ENCODE assay signal across 10 cellular contexts in genomic region chr6:33623895-33624381, GRCh38. TPM values are rescaled to one million over a fixed set of nuclear protein-coding genes. Genes with fewer than 3 reads are reported as not detected.
DNase-seq lines count a peak whose midpoint lies in the region; ATAC-seq, FAIRE-seq and TF ChIP-seq lines count a peak whose summit lies in the region.
"Had no signal": no experiment of that assay in that cellular context is flagged by ENCODE, and none has a peak within 500 bp of the region (broad histone marks: within the 10 kb centered on the region; RNA-seq: fewer than 3 reads in every experiment).

No MANE protein-coding gene starts in this region.

- H3K9ac ChIP-seq in keratinocyte (ENCODE audit: control insufficient read depth, extremely low read depth, insufficient read depth, low read length): no peak overlapping the region

- no peaks in the 10 kb centered on the region for H3K9me1 ChIP-seq in keratinocyte (ENCODE audit: control insufficient read depth, extremely low read depth, insufficient read depth, low read length)

- peak overlapping the region; percentile 92 for H3K4me3 Mint-ChIP-seq in activated naive CD4-positive, alpha-beta T cell treated with anti-CD3 and anti-CD28 coated beads, Interleukin-2, amount 50 U/mL, for 24 hours
- H3K4me3 Mint-ChIP-seq: dendritic cell treated with granulocyte-macrophage colony-stimulating factor and Interleukin-4, amounts not matched to agents 40 ng/mL and 50 ng/mL, for 4 days had no signal

- H3K36me3 ChIP-seq in keratinocyte (ENCODE audit: control insufficient read depth in 2 of 2, extremely low read depth in 1 of 2, insufficient read depth in 2 of 2, low read length in 2 of 2) (peaks cover 18 to 25% of the 10 kb centered on the region in 2 experiments), upper lobe of left lung (peaks cover 0 to 29% (median 0%) of the 10 kb centered on the region in 4 donors), sigmoid colon (no peaks in the 10 kb centered on the region)

- TF ChIP-seq CTCF in VCaP (conservative IDR thresholded peaks at IDR 0.05) (no peak), keratinocyte (optimal IDR thresholded peaks at IDR 0.05 in 1 of 3, IDR thresholded peaks at IDR 0.05 in 1 of 3, conservative IDR thresholded peaks at IDR 0.05 in 1 of 3; ENCODE audit: extremely low read depth in 1 of 3, insufficient read depth in 2 of 3, low read length in 3 of 3) (no peak), upper lobe of left lung (IDR thresholded peaks at IDR 0.05) (no peak), sigmoid colon (IDR thresholded peaks at IDR 0.05) (no peak)

- WGBS in upper lobe of left lung, 2 donors: 68 to 76% methylated on average over 6 of the region's 6 CpGs
- 18 to 62% methylated on average over 6 of the region's 6 CpGs for WGBS in sigmoid colon, 2 donors

- H3K4me2 ChIP-seq in keratinocyte (ENCODE audit: control insufficient read depth, extremely low read depth, insufficient read depth, low read depth, low read length): peak overlapping the region; percentile 98

- H3K4me1 Mint-ChIP-seq in activated naive CD4-positive, alpha-beta T cell treated with anti-CD3 and anti-CD28 coated beads, Interleukin-2, amount 50 U/mL, for 24 hours: peaks cover 58% of the 10 kb centered on the region

- peaks cover 54% of the 10 kb centered on the region for H3K4me1 ChIP-seq in keratinocyte (ENCODE audit: control insufficient read depth, extremely low read depth, insufficient read depth, low read length)
- peaks cover 40 to 87% (median 59%) of the 10 kb centered on the region in 4 donors for H3K4me1 ChIP-seq in upper lobe of left lung
- peaks cover 0 to 40% (median 28%) of the 10 kb centered on the region in 4 donors for H3K4me1 ChIP-seq in sigmoid colon

- DNase-seq in activated naive CD4-positive, alpha-beta T cell treated with anti-CD3 and anti-CD28 coated beads, Interleukin-2, amount 50 U/mL, for 16 hours: no peak
- DNase-seq in keratinocyte (ENCODE audit: low read depth, low spot score) (no peak), upper lobe of left lung (no peak), NOMO-1 treated with dmso at 0.1 percent for 144 hours (lab: John Stamatoyannopoulos, UW; ENCODE audit: unreplicated experiment) (no peak), sigmoid colon (no peak), urothelium cell line (ENCODE audit: low spot score) (no peak)
- DNase-seq: KBM-7 had no signal

- H3K79me2 ChIP-seq in keratinocyte (ENCODE audit: control insufficient read depth, insufficient read depth, low read length): peaks cover 75% of the 10 kb centered on the region

- peaks cover 8% of the 10 kb centered on the region for H4K20me1 ChIP-seq in keratinocyte (ENCODE audit: control insufficient read depth, extremely low read depth, insufficient read depth, low read length)

- H3K27ac ChIP-seq in VCaP (peak overlapping the region; percentile 95; the same call in 1 of the 2 replicates), keratinocyte (ENCODE audit: control insufficient read depth, insufficient read depth, low read length) (peak overlapping the region; percentile 81), upper lobe of left lung (peak overlapping the region; percentile 22 to 90 (median 60)), sigmoid colon (peak overlapping the region in 2 of 4 donors; percentile 12 to 31)

- H3K27me3 ChIP-seq in keratinocyte (ENCODE audit: control insufficient read depth, extremely low read depth, insufficient read depth, low read length): no peaks in the 10 kb centered on the region
- peaks cover 0 to 8% (median 0%) of the 10 kb centered on the region in 4 donors for H3K27me3 ChIP-seq in upper lobe of left lung
- peaks cover 18 to 52% (median 20%) of the 10 kb centered on the region in 3 donors for H3K27me3 ChIP-seq in sigmoid colon

- peaks cover 3% of the 10 kb centered on the region for H3K36me3 Mint-ChIP-seq in activated naive CD4-positive, alpha-beta T cell treated with anti-CD3 and anti-CD28 coated beads, Interleukin-2, amount 50 U/mL, for 24 hours

- FAIRE-seq in keratinocyte (lab: Jason Lieb, UNC): no peak
- FAIRE-seq in urothelium cell line (lab: Jason Lieb, UNC): no peak

- TF ChIP-seq POLR2A in upper lobe of left lung (IDR thresholded peaks at IDR 0.05): no peak
- peak in 1 of 2 donors; percentile 18 for TF ChIP-seq POLR2A in sigmoid colon (IDR thresholded peaks at IDR 0.05)

- no peak for TF ChIP-seq EP300 in upper lobe of left lung (IDR thresholded peaks at IDR 0.05)
- TF ChIP-seq EP300 in sigmoid colon (IDR thresholded peaks at IDR 0.05): no peak

- no peak overlapping the region for H2AFZ ChIP-seq in keratinocyte (ENCODE audit: control insufficient read depth, low read length)

- no peak overlapping the region for H3K4me3 ChIP-seq in keratinocyte (ENCODE audit: control insufficient read depth in 2 of 3, extremely low read depth in 1 of 3, insufficient read depth in 2 of 3, low read depth in 1 of 3, low read length in 3 of 3)
- peak overlapping the region in 2 of 4 donors; percentile 2 to 10 for H3K4me3 ChIP-seq in upper lobe of left lung
- H3K4me3 ChIP-seq in sigmoid colon: no peak overlapping the region

- no peaks in the 10 kb centered on the region for H3K27me3 Mint-ChIP-seq in activated naive CD4-positive, alpha-beta T cell treated with anti-CD3 and anti-CD28 coated beads, Interleukin-2, amount 50 U/mL, for 24 hours

- dilution Hi-C loops in keratinocyte (cut with MboI; ENCODE audit: extremely low pct_ligation_motif_present, low sequenced_read_pairs): no loop called here

- intact Hi-C loops in sigmoid colon (cut with DNase I): no loop called here

- no peaks in the 10 kb centered on the region for H3K9me3 Mint-ChIP-seq in activated naive CD4-positive, alpha-beta T cell treated with anti-CD3 and anti-CD28 coated beads, Interleukin-2, amount 50 U/mL, for 24 hours
- H3K9me3 Mint-ChIP-seq: dendritic cell treated with granulocyte-macrophage colony-stimulating factor and Interleukin-4, amounts not matched to agents 40 ng/mL and 50 ng/mL, for 4 days had no signal

- H3K9me3 ChIP-seq in keratinocyte (ENCODE audit: control insufficient read depth, low read depth, low read length) (no peaks in the 10 kb centered on the region), upper lobe of left lung (no peaks in the 10 kb centered on the region), sigmoid colon (no peaks in the 10 kb centered on the region)

- H3K27ac Mint-ChIP-seq in activated naive CD4-positive, alpha-beta T cell treated with anti-CD3 and anti-CD28 coated beads, Interleukin-2, amount 50 U/mL, for 24 hours: no peak overlapping the region
- H3K27ac Mint-ChIP-seq: dendritic cell treated with granulocyte-macrophage colony-stimulating factor and Interleukin-4, amounts not matched to agents 40 ng/mL and 50 ng/mL, for 4 days had no signal

- ATAC-seq in upper lobe of left lung (ENCODE audit: low FRiP score in 2 of 2): no peak

RNA-seq across cellular contexts. Expression of gene ITPR3, which starts 2.8 kb away (rescaled TPM):
- polyA plus RNA-seq in keratinocyte (43.3 to 78.0 TPM (median 45.0 TPM) in 3 replicates), sigmoid colon (10 to 100 TPM; 10.2 to 75.3 (median 20.6) TPM)
- 43.1 TPM for polyA plus RNA-seq in keratinocyte (2011; ENCODE audit: low read depth)
- 39.3 and 57.7 TPM in 2 replicates for polyA plus RNA-seq in keratinocyte (2011; cell fraction: cytosol; rRNA removed)
- polyA plus RNA-seq in keratinocyte (2011; cell fraction: nucleus; rRNA removed): 283 and 333 TPM in 2 replicates
- 49.7 and 77.8 TPM in 2 replicates for polyA plus RNA-seq in keratinocyte (2012; ENCODE audit: low replicate concordance)
- 101 to 338 TPM (median 132 TPM) in 3 replicates for polyA minus RNA-seq in keratinocyte
- 94.4 TPM for polyA minus RNA-seq in keratinocyte (2011; cell fraction: cytosol; rRNA and poly(A)+ RNA removed)
- polyA minus RNA-seq in keratinocyte (2011; cell fraction: nucleus; rRNA and poly(A)+ RNA removed): 224 and 276 TPM in 2 replicates
- total RNA-seq in upper lobe of left lung (100 to 1,000 TPM in 5 of 6 donors, 10 to 100 TPM in 1; 95.6 to 179 (median 137) TPM), sigmoid colon (10 to 100 TPM in 1 of 4 donors, 1 to 10 TPM in 3; 7.7 to 16.9 (median 9.0) TPM)

RNA-seq across cellular contexts. Expression of gene BAK1, which starts 43.9 kb away (rescaled TPM):
- polyA plus RNA-seq in keratinocyte (61.1 to 93.0 TPM (median 71.1 TPM) in 3 replicates), sigmoid colon (100 to 1,000 TPM in 1 of 3 donors, 10 to 100 TPM in 2; 76.3 to 160 (median 96.9) TPM)
- polyA plus RNA-seq in keratinocyte (2011; ENCODE audit: low read depth): 5.8 TPM
- polyA plus RNA-seq in keratinocyte (2011; cell fraction: cytosol; rRNA removed): 62.2 and 89.3 TPM in 2 replicates
- polyA plus RNA-seq in keratinocyte (2011; cell fraction: nucleus; rRNA removed): 43.7 and 54.2 TPM in 2 replicates
- 37.3 and 78.3 TPM in 2 replicates for polyA plus RNA-seq in keratinocyte (2012; ENCODE audit: low replicate concordance)
- 77.2 to 120 TPM (median 120 TPM) in 3 replicates for polyA minus RNA-seq in keratinocyte
- polyA minus RNA-seq in keratinocyte (2011; cell fraction: cytosol; rRNA and poly(A)+ RNA removed): 138 TPM
- polyA minus RNA-seq in keratinocyte (2011; cell fraction: nucleus; rRNA and poly(A)+ RNA removed): 39.0 and 43.5 TPM in 2 replicates
- total RNA-seq in upper lobe of left lung (10 to 100 TPM in 5 of 6 donors, 1 to 10 TPM in 1; 9.2 to 23.5 (median 13.7) TPM), sigmoid colon (10 to 100 TPM in 3 of 4 donors, 1 to 10 TPM in 1; 8.9 to 11.1 (median 10.4) TPM)

Comparison
In these comparisons a context has a peak if more than half of its experiments do, and no peak if none do; other contexts are left out.
1. RNA of gene ITPR3, which starts 2.8 kb away (total RNA-seq): 95.6 to 179 TPM in upper lobe of left lung; 7.7 to 16.9 TPM in sigmoid colon; every median in the first group is over 4 times any median in the second.